ENCODE assay signal across 1 cellular context in genomic region chr6:136251394-136251793, GRCh38.
TF ChIP-seq lines count a peak whose summit lies in the region.

No MANE protein-coding gene starts in this region.

TF ChIP-seq in HEK293, 187 proteins besides CTCF, POLR2A, EP300 and RAD21 (continued from another document and continues in another):
- TF ChIP-seq ZNF274 (IDR thresholded peaks at IDR 0.05; ENCODE audit: low read length): no peak
- no peak for TF ChIP-seq ZNF274 (tag by site-specific recombination; IDR thresholded peaks at IDR 0.05; ENCODE audit: borderline replicate concordance)
- no peak for TF ChIP-seq ZNF214 (tag by site-specific recombination; IDR thresholded peaks at IDR 0.05; ENCODE audit: borderline replicate concordance)
- TF ChIP-seq GLIS2 (tag by site-specific recombination; IDR thresholded peaks at IDR 0.05): no peak
- no peak for TF ChIP-seq ZNF175 (tag by site-specific recombination; IDR thresholded peaks at IDR 0.05)
- no peak for TF ChIP-seq IKZF3 (tag by site-specific recombination; IDR thresholded peaks at IDR 0.05)
- no peak for TF ChIP-seq ZNF146 (tag by site-specific recombination; IDR thresholded peaks at IDR 0.05)
- TF ChIP-seq ZBTB26 (tag by site-specific recombination; optimal IDR thresholded peaks at IDR 0.05): no peak
- peak; percentile 5; the same call in 1 of the 2 replicates for TF ChIP-seq PRDM6 (tag by site-specific recombination; IDR thresholded peaks at IDR 0.05)
- TF ChIP-seq WT1 (tag by site-specific recombination; IDR thresholded peaks at IDR 0.05): peak; percentile 82
- TF ChIP-seq ZNF626 (tag by site-specific recombination; IDR thresholded peaks at IDR 0.05): no peak
- TF ChIP-seq KLF7 (tag by site-specific recombination; IDR thresholded peaks at IDR 0.05; ENCODE audit: borderline replicate concordance): no peak
- TF ChIP-seq HOXC10 (CRISPR knock-in tag; IDR thresholded peaks at IDR 0.05): no peak
- no peak for TF ChIP-seq ZNF549 (tag by site-specific recombination; IDR thresholded peaks at IDR 0.05)
- TF ChIP-seq ZNF513 (tag by site-specific recombination; IDR thresholded peaks at IDR 0.05): peak; percentile 45; the same call in 1 of the 2 replicates
- TF ChIP-seq ZFP37 (tag by site-specific recombination; IDR thresholded peaks at IDR 0.05): no peak
- no peak for TF ChIP-seq HIC1 (tag by site-specific recombination; IDR thresholded peaks at IDR 0.05)
- peak; percentile 67 for TF ChIP-seq GFI1B (tag by site-specific recombination; IDR thresholded peaks at IDR 0.05)
- no peak for TF ChIP-seq ZNF266 (tag by site-specific recombination; IDR thresholded peaks at IDR 0.05; ENCODE audit: low read depth)
- no peak for TF ChIP-seq ZNF404 (tag by site-specific recombination; IDR thresholded peaks at IDR 0.05)
- no peak for TF ChIP-seq ZNF560 (tag by site-specific recombination; IDR thresholded peaks at IDR 0.05; ENCODE audit: borderline replicate concordance)
- no peak for TF ChIP-seq ZNF473 (tag by site-specific recombination; IDR thresholded peaks at IDR 0.05)
- 0 out of 2 replicates have a peak, but pooled peaks have one; percentile 16 for TF ChIP-seq PRDM10 (tag by site-specific recombination; IDR thresholded peaks at IDR 0.05)
- TF ChIP-seq ZNF10 (tag by site-specific recombination; IDR thresholded peaks at IDR 0.05): 0 out of 2 replicates have a peak, but pooled peaks have one; percentile 32
- TF ChIP-seq ZNF398 (tag by site-specific recombination; IDR thresholded peaks at IDR 0.05): no peak
- no peak for TF ChIP-seq PBX3 (CRISPR knock-in tag; IDR thresholded peaks at IDR 0.05)
- peak; percentile 57 for TF ChIP-seq OSR2 (tag by site-specific recombination; IDR thresholded peaks at IDR 0.05)
- no peak for TF ChIP-seq ZNF518A (tag by site-specific recombination; conservative IDR thresholded peaks at IDR 0.05; ENCODE audit: low read depth)
- no peak for TF ChIP-seq REST (tag by site-specific recombination; IDR thresholded peaks at IDR 0.05)
